Comparison of ENCODE assay signal across 22 cellular contexts in genomic region chr7:40401406-40401805, GRCh38.
"Had no signal": no experiment of that assay in that cellular context is flagged by ENCODE, and none has a peak within 500 bp of the region (broad histone marks: within the 10 kb centered on the region; RNA-seq: fewer than 3 reads in every experiment).

No MANE protein-coding gene starts in this region.

- H3K27me3 ChIP-seq: breast epithelium had no signal

- ATAC-seq: activated CD8-positive, alpha-beta memory T cell treated with anti-CD3 and anti-CD28 coated beads, Interleukin-2, amount 10 ng/mL, durations not matched to agents 7 days and 5 days; activated T-cell treated with anti-CD3 and anti-CD28 coated beads, Interleukin-2, amount 50 U/mL, for 4 hours; PC-3 had no signal

- H3K36me3 Mint-ChIP-seq: activated CD8-positive, alpha-beta memory T cell treated with anti-CD3 and anti-CD28 coated beads, Interleukin-2, amount 10 ng/mL, durations not matched to agents 7 days and 5 days had no signal

- H3K4me3 ChIP-seq: breast epithelium, MG63 had no signal

- FAIRE-seq: RCC 7860 had no signal

- H3K4me1 Mint-ChIP-seq: activated B cell treated with CpG ODN at 0.5 μM for 24 hours; activated CD4-positive, alpha-beta T cell treated with anti-CD3 and anti-CD28 coated beads, Interleukin-2, amount 10 ng/mL, durations not matched to agents 24 days and 14 days; activated CD8-positive, alpha-beta memory T cell treated with anti-CD3 and anti-CD28 coated beads, Interleukin-2, amount 10 ng/mL, durations not matched to agents 7 days and 5 days had no signal

- H3K9me3 Mint-ChIP-seq: activated B cell treated with CpG ODN at 0.5 μM for 24 hours; activated CD4-positive, alpha-beta T cell treated with anti-CD3 and anti-CD28 coated beads, Interleukin-2, amount 10 ng/mL, durations not matched to agents 24 days and 14 days; T-helper 1 cell treated with Interleukin-12 subunit alpha and Interleukin-12 subunit beta and Interleukin-4 antibody, amounts not matched to agents 30 μg/mL and 1 μg/mL, for 36 hours had no signal

- H3K4me3 Mint-ChIP-seq: activated B cell treated with CpG ODN at 0.5 μM for 24 hours; activated CD4-positive, alpha-beta T cell treated with anti-CD3 and anti-CD28 coated beads, Interleukin-2, amount 10 ng/mL, durations not matched to agents 24 days and 14 days; activated CD8-positive, alpha-beta memory T cell treated with anti-CD3 and anti-CD28 coated beads, Interleukin-2, amount 10 ng/mL, durations not matched to agents 7 days and 5 days; activated naive CD4-positive, alpha-beta T cell treated with anti-CD3 and anti-CD28 coated beads for 36 hours; activated naive CD8-positive, alpha-beta T cell; activated T-cell treated with anti-CD3 and anti-CD28 coated beads, Interleukin-2, amount 50 U/mL, for 4 hours; T-helper 1 cell treated with Interleukin-12 subunit alpha and Interleukin-12 subunit beta and Interleukin-4 antibody, amounts not matched to agents 30 μg/mL and 1 μg/mL, for 36 hours had no signal

- H3K9me3 ChIP-seq: MG63 had no signal

- H3K27ac Mint-ChIP-seq: activated B cell treated with CpG ODN at 0.5 μM for 24 hours; activated CD4-positive, alpha-beta T cell treated with anti-CD3 and anti-CD28 coated beads, Interleukin-2, amount 10 ng/mL, durations not matched to agents 24 days and 14 days; activated CD8-positive, alpha-beta memory T cell treated with anti-CD3 and anti-CD28 coated beads, Interleukin-2, amount 10 ng/mL, durations not matched to agents 7 days and 5 days; activated naive CD4-positive, alpha-beta T cell treated with anti-CD3 and anti-CD28 coated beads for 36 hours; activated naive CD8-positive, alpha-beta T cell; T-helper 1 cell treated with Interleukin-12 subunit alpha and Interleukin-12 subunit beta and Interleukin-4 antibody, amounts not matched to agents 30 μg/mL and 1 μg/mL, for 36 hours had no signal

- H3K36me3 ChIP-seq: breast epithelium, MG63 had no signal

- H3K27ac ChIP-seq: breast epithelium had no signal

- H3K27me3 Mint-ChIP-seq: activated CD4-positive, alpha-beta T cell treated with anti-CD3 and anti-CD28 coated beads, Interleukin-2, amount 10 ng/mL, durations not matched to agents 24 days and 14 days; activated CD8-positive, alpha-beta memory T cell treated with anti-CD3 and anti-CD28 coated beads, Interleukin-2, amount 10 ng/mL, durations not matched to agents 7 days and 5 days; activated naive CD8-positive, alpha-beta T cell had no signal

- H3K4me1 ChIP-seq: breast epithelium had no signal

- DNase-seq: activated B cell treated with CpG ODN at 0.5 μM for 24 hours; activated CD4-positive, alpha-beta T cell treated with anti-CD3 and anti-CD28 coated beads for 1 hour; activated CD4-positive, alpha-beta T cell treated with anti-CD3 and anti-CD28 coated beads, Interleukin-2, amount 10 ng/mL, durations not matched to agents 24 days and 14 days; activated CD4-positive, alpha-beta T cell treated with anti-CD3 and anti-CD28 coated beads, Interleukin-2, amount 50 U/mL, for 48 hours; activated CD8-positive, alpha-beta memory T cell treated with anti-CD3 and anti-CD28 coated beads, Interleukin-2, amount 10 ng/mL, durations not matched to agents 7 days and 5 days; activated gamma-delta T cell; activated naive CD4-positive, alpha-beta T cell treated with anti-CD3 and anti-CD28 coated beads for 36 hours; activated T-cell treated with anti-CD3 and anti-CD28 coated beads, Interleukin-2, amount 50 U/mL, for 4 hours; amygdala; caudate nucleus; MG63; NCI-H1105; NCI-H1436; NCI-H1694 treated with DMSO at 0.1 percent for 48 hours; NCI-H2029 treated with DMSO at 0.1 percent for 48 hours; NCI-H524; PC-3; SHP77 had no signal
